1 cellular context compared by ENCODE assay signal in genomic region chr14:100419856-100420255, GRCh38.
TF ChIP-seq lines count a peak whose summit lies in the region.

No MANE protein-coding gene starts in this region.

TF ChIP-seq in HEK293, 187 proteins besides CTCF, POLR2A, EP300 and RAD21 (continued from another document):
- TF ChIP-seq TSHZ1 (tag by site-specific recombination; IDR thresholded peaks at IDR 0.05; ENCODE audit: borderline replicate concordance) = no peak
- no peak for TF ChIP-seq ZSCAN5A (tag by site-specific recombination; IDR thresholded peaks at IDR 0.05)
- TF ChIP-seq ZNF19 (tag by site-specific recombination; IDR thresholded peaks at IDR 0.05; ENCODE audit: low read depth) = no peak
- TF ChIP-seq ZNF585B (tag by site-specific recombination; IDR thresholded peaks at IDR 0.05) = no peak
